In the genomic region with DNA sequence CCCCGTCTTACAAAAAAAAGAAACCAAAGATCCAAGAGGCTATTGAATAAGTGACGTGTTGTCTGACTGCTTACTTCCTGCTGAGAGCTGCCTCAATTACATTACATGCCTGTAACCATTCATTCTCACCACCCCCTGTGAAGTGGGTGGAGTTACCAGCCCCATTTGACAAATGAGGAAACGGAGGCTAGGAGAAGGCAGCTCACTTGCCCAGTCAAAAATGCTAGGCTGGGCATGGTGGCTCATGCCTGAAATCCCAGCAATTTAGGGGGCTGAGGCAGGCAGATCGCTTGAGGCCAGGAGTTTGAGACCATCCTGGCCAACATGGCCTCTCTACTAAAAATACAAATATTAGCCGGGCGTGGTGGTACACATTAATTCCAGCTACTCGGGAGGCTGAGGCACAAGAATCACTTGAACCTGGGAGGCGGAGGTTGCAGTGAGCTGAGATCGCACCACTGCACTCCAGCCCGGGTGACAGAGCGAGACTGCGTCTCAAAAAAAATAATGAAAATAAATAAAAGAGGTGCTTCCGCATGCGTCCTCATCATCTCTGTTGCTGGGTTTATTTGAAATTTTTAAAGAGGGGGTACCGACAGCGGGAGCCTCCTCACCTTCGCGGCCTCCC, we compare ENCODE assay signal across 8 cellular contexts. TPM values are rescaled to one million over a fixed set of nuclear protein-coding genes. Genes with fewer than 3 reads are reported as not detected.
DNase-seq lines count a peak whose midpoint lies in the region; ATAC-seq and TF ChIP-seq lines count a peak whose summit lies in the region.

No MANE protein-coding gene starts in this region.

- H3K36me3 ChIP-seq in esophagus (ENCODE audit: control insufficient read depth in 2 of 2, insufficient read depth in 2 of 2, low read length in 1 of 2), result peaks cover 3 to 7% of the 10 kb centered on the region in 2 donors

- CTCF ChIA-PET in activated CD8-positive, alpha-beta T cell treated with anti-CD3 and anti-CD28 coated beads, Interleukin-2, amount 10 ng/mL, durations not matched to agents 7 days and 5 days (lab: Charles Lee), result interaction anchor here (0.6 to 3.7 kb wide), 11 partner anchors 11 to 463 kb away, joined by 3 to 9 read pairs (median 3); no protein-coding TSS in a partner anchor

- DNase-seq in AG10803 (ENCODE audit: low read depth), result peak; percentile 78
- DNase-seq in NCI-H446 (lab: John Stamatoyannopoulos, UW), result peak; percentile 53 to 58
- peak; percentile 84 for DNase-seq in activated CD8-positive, alpha-beta T cell treated with anti-CD3 and anti-CD28 coated beads, Interleukin-2, amount 10 ng/mL, durations not matched to agents 7 days and 5 days
- DNase-seq in naive B cell, result peak; percentile 73
- DNase-seq in stromal cell of bone marrow (ENCODE audit: low read depth), result peak; percentile 67
- DNase-seq in occipital lobe (lab: John Stamatoyannopoulos, UW), result no peak

- peaks cover 0 to 18% of the 10 kb centered on the region in 2 donors for H3K4me1 ChIP-seq in esophagus (ENCODE audit: control insufficient read depth in 2 of 2, insufficient read depth in 2 of 2, low read length in 1 of 2)

- H3K27me3 ChIP-seq in esophagus (ENCODE audit: control insufficient read depth in 1 of 2, insufficient read depth in 2 of 2, low read length in 2 of 2), result no peaks in the 10 kb centered on the region

- H3K27ac ChIP-seq in esophagus (ENCODE audit: low read depth in 2 of 2, low read length in 1 of 2), result peak overlapping the region; percentile 81 to 90

- H3K4me1 Mint-ChIP-seq in activated CD8-positive, alpha-beta T cell treated with anti-CD3 and anti-CD28 coated beads, Interleukin-2, amount 10 ng/mL, durations not matched to agents 7 days and 5 days (ENCODE audit: low read depth), result peaks cover 69% of the 10 kb centered on the region
- peaks cover 66 to 90% (median 86%) of the 10 kb centered on the region in 3 donors for H3K4me1 Mint-ChIP-seq in naive B cell

- TF ChIP-seq CTCF in AG10803 (conservative IDR thresholded peaks at IDR 0.05; ENCODE audit: low read length), result no peak

- H3K27me3 Mint-ChIP-seq in activated CD8-positive, alpha-beta T cell treated with anti-CD3 and anti-CD28 coated beads, Interleukin-2, amount 10 ng/mL, durations not matched to agents 7 days and 5 days (ENCODE audit: low read depth), result no peaks in the 10 kb centered on the region
- no peaks in the 10 kb centered on the region for H3K27me3 Mint-ChIP-seq in naive B cell

- peak overlapping the region; percentile 99 for H3K27ac Mint-ChIP-seq in activated CD8-positive, alpha-beta T cell treated with anti-CD3 and anti-CD28 coated beads, Interleukin-2, amount 10 ng/mL, durations not matched to agents 7 days and 5 days
- peak overlapping the region; percentile 97 to 100 (median 99) for H3K27ac Mint-ChIP-seq in naive B cell

- POLR2A ChIA-PET in activated CD8-positive, alpha-beta T cell treated with anti-CD3 and anti-CD28 coated beads, Interleukin-2, amount 10 ng/mL, durations not matched to agents 7 days and 5 days (lab: Charles Lee), result interaction anchor here (0.6 to 1.6 kb wide), 13 partner anchors 11 to 266 kb away, joined by 3 to 10 read pairs (median 4); partner anchors contain the start of genes GADD45B and LINGO3

- H3K9me3 ChIP-seq in esophagus (ENCODE audit: control insufficient read depth in 2 of 2, insufficient read depth in 1 of 2, low read depth in 1 of 2, low read length in 1 of 2), result no peaks in the 10 kb centered on the region

- peak; percentile 62 for ATAC-seq in GM19351 (IDR thresholded peaks at IDR 0.05; ENCODE audit: unreplicated experiment)
- peak; percentile 73 for ATAC-seq in activated CD8-positive, alpha-beta T cell treated with anti-CD3 and anti-CD28 coated beads, Interleukin-2, amount 10 ng/mL, durations not matched to agents 7 days and 5 days
- ATAC-seq in naive B cell (ENCODE audit: low read depth in 2 of 2), result peak; percentile 14 to 15

- no peaks in the 10 kb centered on the region for H3K9me3 Mint-ChIP-seq in activated CD8-positive, alpha-beta T cell treated with anti-CD3 and anti-CD28 coated beads, Interleukin-2, amount 10 ng/mL, durations not matched to agents 7 days and 5 days (ENCODE audit: insufficient read depth)
- no peaks in the 10 kb centered on the region for H3K9me3 Mint-ChIP-seq in naive B cell

- 0 to 1% methylated on average over 18 of the region's 18 CpGs for WGBS in esophagus, 2 donors

- peak overlapping the region; percentile 95 for H3K4me3 ChIP-seq in AG10803 (ENCODE audit: low read length)
- peak overlapping the region; percentile 77 to 96 for H3K4me3 ChIP-seq in esophagus (ENCODE audit: low read depth in 1 of 2, low read length in 2 of 2)

- peak overlapping the region; percentile 96 for H3K4me3 Mint-ChIP-seq in activated CD8-positive, alpha-beta T cell treated with anti-CD3 and anti-CD28 coated beads, Interleukin-2, amount 10 ng/mL, durations not matched to agents 7 days and 5 days
- H3K4me3 Mint-ChIP-seq in naive B cell, result peak overlapping the region; percentile 88 to 100 (median 99)

- peaks cover 38% of the 10 kb centered on the region for H3K36me3 Mint-ChIP-seq in activated CD8-positive, alpha-beta T cell treated with anti-CD3 and anti-CD28 coated beads, Interleukin-2, amount 10 ng/mL, durations not matched to agents 7 days and 5 days (ENCODE audit: low read depth)
- peaks cover 0 to 7% of the 10 kb centered on the region in 2 donors for H3K36me3 Mint-ChIP-seq in naive B cell

RNA-seq across cellular contexts. Expression of gene LSM7, which starts 0.5 kb away (rescaled TPM):
- 100 to 1,000 TPM; 144 to 146 TPM for total RNA-seq in activated CD8-positive, alpha-beta T cell treated with anti-CD3 and anti-CD28 coated beads, Interleukin-2, amount 10 ng/mL, durations not matched to agents 7 days and 5 days
- polyA plus RNA-seq in esophagus (100 to 1,000 TPM; 223 to 245 TPM), naive B cell (ENCODE audit: low read depth in 6 of 6) (100 to 1,000 TPM; 275 to 337 (median 314) TPM)
- total RNA-seq in occipital lobe, result 61.6 TPM

RNA-seq across cellular contexts. Expression of gene SPPL2B, which starts 0.6 kb away (rescaled TPM):
- total RNA-seq in activated CD8-positive, alpha-beta T cell treated with anti-CD3 and anti-CD28 coated beads, Interleukin-2, amount 10 ng/mL, durations not matched to agents 7 days and 5 days, result 10 to 100 TPM; 73.5 to 80.7 TPM
- 10 to 100 TPM; 27.4 to 59.1 TPM for polyA plus RNA-seq in esophagus
- polyA plus RNA-seq in naive B cell (ENCODE audit: low read depth in 6 of 6), result 10 to 100 TPM; 13.0 to 38.0 (median 18.7) TPM
- total RNA-seq in occipital lobe, result 22.6 TPM

RNA-seq across cellular contexts. Expression of gene LINGO3, which starts 19.9 kb away (rescaled TPM):
- total RNA-seq in activated CD8-positive, alpha-beta T cell treated with anti-CD3 and anti-CD28 coated beads, Interleukin-2, amount 10 ng/mL, durations not matched to agents 7 days and 5 days, result under 1 TPM; 0.66 to 0.76 TPM
- polyA plus RNA-seq in esophagus, result under 1 TPM in 1 of 2 donors, not detected in 1; 0.02 TPM
- polyA plus RNA-seq in naive B cell (ENCODE audit: low read depth in 6 of 6), result 10 to 100 TPM in 5 of 6 donors, 1 to 10 TPM in 1; 6.4 to 45.0 (median 15.4) TPM
- 0.62 TPM for total RNA-seq in occipital lobe

RNA-seq across cellular contexts. Expression of gene TMPRSS9, which starts 32.2 kb away (rescaled TPM):
- not detected for total RNA-seq in activated CD8-positive, alpha-beta T cell treated with anti-CD3 and anti-CD28 coated beads, Interleukin-2, amount 10 ng/mL, durations not matched to agents 7 days and 5 days
- under 1 TPM in 1 of 2 donors, not detected in 1; 0.04 TPM for polyA plus RNA-seq in esophagus
- polyA plus RNA-seq in naive B cell (ENCODE audit: low read depth in 6 of 6), result not detected
- total RNA-seq in occipital lobe, result 0.16 TPM

RNA-seq across cellular contexts. Expression of gene PEAK3, which starts 45.9 kb away (rescaled TPM):
- under 1 TPM; 0.16 to 0.34 TPM for total RNA-seq in activated CD8-positive, alpha-beta T cell treated with anti-CD3 and anti-CD28 coated beads, Interleukin-2, amount 10 ng/mL, durations not matched to agents 7 days and 5 days
- polyA plus RNA-seq in esophagus (under 1 TPM; 0.02 to 0.06 TPM), naive B cell (ENCODE audit: low read depth in 6 of 6) (1 to 10 TPM in 1 of 6 donors, under 1 TPM in 4, not detected in 1; 0.30 to 1.0 (median 0.49) TPM)
- not detected for total RNA-seq in occipital lobe

Comparison
In these comparisons a context has a peak if more than half of its experiments do, and no peak if none do; other contexts are left out.
1. ATAC-seq: peak in every context shown above with its lines; median percentile 73 in activated CD8-positive, alpha-beta T cell treated with anti-CD3 and anti-CD28 coated beads, Interleukin-2, amount 10 ng/mL, durations not matched to agents 7 days and 5 days; 62 in GM19351; 14 in naive B cell.